In genomic region chr1:225435487-225435886, GRCh38 we compare ENCODE assay signal across 14 cellular contexts. TPM values are rescaled to one million over a fixed set of nuclear protein-coding genes. Genes with fewer than 3 reads are reported as not detected.
DNase-seq lines count a peak whose midpoint lies in the region; ATAC-seq and TF ChIP-seq lines count a peak whose summit lies in the region.
"Had no signal": no experiment of that assay in that cellular context is flagged by ENCODE, and none has a peak within 500 bp of the region (broad histone marks: within the 10 kb centered on the region; RNA-seq: fewer than 3 reads in every experiment).

No MANE protein-coding gene starts in this region.

- no peak overlapping the region for H3K4me3 Mint-ChIP-seq in activated naive CD4-positive, alpha-beta T cell treated with anti-CD3 and anti-CD28 coated beads for 36 hours
- H3K4me3 Mint-ChIP-seq in stimulated activated naive B cell treated with anti-CD40 and anti-IgM and Interleukin-4, amounts not matched to agents 10 μg/mL and 1 μg/mL and 100 μg/mL, for 72 hours = peak overlapping the region; percentile 49 to 75
- H3K4me3 Mint-ChIP-seq in type B pancreatic cell = no peak overlapping the region
- H3K4me3 Mint-ChIP-seq in activated CD8-positive, alpha-beta T cell treated with anti-CD3 and anti-CD28 coated beads for 36 hours = no peak overlapping the region
- H3K4me3 Mint-ChIP-seq: T-cell had no signal

- peaks cover 4% of the 10 kb centered on the region for H3K4me1 Mint-ChIP-seq in activated naive CD4-positive, alpha-beta T cell treated with anti-CD3 and anti-CD28 coated beads for 36 hours (ENCODE audit: low read depth)
- peaks cover 25 to 50% of the 10 kb centered on the region in 2 donors for H3K4me1 Mint-ChIP-seq in stimulated activated naive B cell treated with anti-CD40 and anti-IgM and Interleukin-4, amounts not matched to agents 10 μg/mL and 1 μg/mL and 100 μg/mL, for 72 hours
- peaks cover 4% of the 10 kb centered on the region for H3K4me1 Mint-ChIP-seq in type B pancreatic cell (ENCODE audit: unreplicated experiment)
- peaks cover 4% of the 10 kb centered on the region for H3K4me1 Mint-ChIP-seq in activated CD8-positive, alpha-beta T cell treated with anti-CD3 and anti-CD28 coated beads for 36 hours (ENCODE audit: low read depth)

- intact Hi-C loops in activated naive CD4-positive, alpha-beta T cell treated with anti-CD3 and anti-CD28 coated beads for 36 hours (cut with micrococcal nuclease) = no loop called here
- intact Hi-C loops in activated CD8-positive, alpha-beta T cell treated with anti-CD3 and anti-CD28 coated beads for 36 hours (cut with micrococcal nuclease) = no loop called here

- POLR2A ChIA-PET in activated CD8-positive, alpha-beta T cell treated with anti-CD3 and anti-CD28 coated beads for 36 hours (lab: Charles Lee) = no interaction called here

- no peak for TF ChIP-seq CTCF in type B pancreatic cell (conservative IDR thresholded peaks at IDR 0.05)
- no peak for TF ChIP-seq CTCF in activated CD8-positive, alpha-beta T cell treated with anti-CD3 and anti-CD28 coated beads for 36 hours (IDR thresholded peaks at IDR 0.05)

- peak; percentile 23 for ATAC-seq in GM21825 (IDR thresholded peaks at IDR 0.05; ENCODE audit: unreplicated experiment)
- ATAC-seq in HG03442 (IDR thresholded peaks at IDR 0.05; ENCODE audit: unreplicated experiment) = peak; percentile 18
- no peak for ATAC-seq in stimulated activated naive B cell treated with anti-CD40 and anti-IgM and Interleukin-4, amounts not matched to agents 10 μg/mL and 1 μg/mL and 100 μg/mL, for 72 hours (replicated peaks)
- ATAC-seq in activated CD8-positive, alpha-beta T cell treated with anti-CD3 and anti-CD28 coated beads for 36 hours = no peak
- ATAC-seq: T-cell had no signal

- no peaks in the 10 kb centered on the region for H3K9me3 Mint-ChIP-seq in activated naive CD4-positive, alpha-beta T cell treated with anti-CD3 and anti-CD28 coated beads for 36 hours
- no peaks in the 10 kb centered on the region for H3K9me3 Mint-ChIP-seq in stimulated activated naive B cell treated with anti-CD40 and anti-IgM and Interleukin-4, amounts not matched to agents 10 μg/mL and 1 μg/mL and 100 μg/mL, for 72 hours
- H3K9me3 Mint-ChIP-seq in type B pancreatic cell = no peaks in the 10 kb centered on the region
- H3K9me3 Mint-ChIP-seq in activated CD8-positive, alpha-beta T cell treated with anti-CD3 and anti-CD28 coated beads for 36 hours = peaks cover 2% of the 10 kb centered on the region
- H3K9me3 Mint-ChIP-seq: T-cell had no signal

- no peaks in the 10 kb centered on the region for H3K27me3 Mint-ChIP-seq in activated naive CD4-positive, alpha-beta T cell treated with anti-CD3 and anti-CD28 coated beads for 36 hours (ENCODE audit: low read depth)
- no peaks in the 10 kb centered on the region for H3K27me3 Mint-ChIP-seq in stimulated activated naive B cell treated with anti-CD40 and anti-IgM and Interleukin-4, amounts not matched to agents 10 μg/mL and 1 μg/mL and 100 μg/mL, for 72 hours
- no peaks in the 10 kb centered on the region for H3K27me3 Mint-ChIP-seq in type B pancreatic cell
- no peaks in the 10 kb centered on the region for H3K27me3 Mint-ChIP-seq in activated CD8-positive, alpha-beta T cell treated with anti-CD3 and anti-CD28 coated beads for 36 hours
- H3K27me3 Mint-ChIP-seq: T-cell had no signal

- no peaks in the 10 kb centered on the region for H3K36me3 Mint-ChIP-seq in activated naive CD4-positive, alpha-beta T cell treated with anti-CD3 and anti-CD28 coated beads for 36 hours (ENCODE audit: low read depth)
- H3K36me3 Mint-ChIP-seq in stimulated activated naive B cell treated with anti-CD40 and anti-IgM and Interleukin-4, amounts not matched to agents 10 μg/mL and 1 μg/mL and 100 μg/mL, for 72 hours = peaks cover 0 to 3% of the 10 kb centered on the region in 2 donors
- no peaks in the 10 kb centered on the region for H3K36me3 Mint-ChIP-seq in type B pancreatic cell
- H3K36me3 Mint-ChIP-seq in activated CD8-positive, alpha-beta T cell treated with anti-CD3 and anti-CD28 coated beads for 36 hours (ENCODE audit: low read depth) = no peaks in the 10 kb centered on the region
- H3K36me3 Mint-ChIP-seq: T-cell had no signal

- CTCF ChIA-PET in activated naive CD4-positive, alpha-beta T cell treated with anti-CD3 and anti-CD28 coated beads for 36 hours (lab: Charles Lee) = no interaction called here
- CTCF ChIA-PET in activated CD8-positive, alpha-beta T cell treated with anti-CD3 and anti-CD28 coated beads for 36 hours (lab: Charles Lee) = no interaction called here

- DNase-seq in activated naive CD4-positive, alpha-beta T cell treated with anti-CD3 and anti-CD28 coated beads for 36 hours = no peak
- no peak for DNase-seq in activated naive CD4-positive, alpha-beta T cell treated with Interleukin-2 at 50 U/mL for 16 hours
- no peak for DNase-seq in stimulated activated naive B cell treated with anti-CD40 and anti-IgM and Interleukin-4, amounts not matched to agents 10 μg/mL and 1 μg/mL and 100 μg/mL, for 72 hours
- DNase-seq in NCI-H69 (lab: John Stamatoyannopoulos, UW) (no peak), type B pancreatic cell (ENCODE audit: extremely low spot score, unreplicated experiment) (no peak)
- DNase-seq in activated CD8-positive, alpha-beta T cell treated with anti-CD3 and anti-CD28 coated beads for 36 hours = no peak
- DNase-seq: GF-D8, mammary epithelial cell, MG63, NCI-H2171, T-cell, trophoblast cell had no signal

- H3K27ac Mint-ChIP-seq in activated naive CD4-positive, alpha-beta T cell treated with anti-CD3 and anti-CD28 coated beads for 36 hours = peak overlapping the region; percentile 0
- H3K27ac Mint-ChIP-seq in stimulated activated naive B cell treated with anti-CD40 and anti-IgM and Interleukin-4, amounts not matched to agents 10 μg/mL and 1 μg/mL and 100 μg/mL, for 72 hours = peak overlapping the region; percentile 88
- no peak overlapping the region for H3K27ac Mint-ChIP-seq in type B pancreatic cell
- no peak overlapping the region for H3K27ac Mint-ChIP-seq in activated CD8-positive, alpha-beta T cell treated with anti-CD3 and anti-CD28 coated beads for 36 hours
- H3K27ac Mint-ChIP-seq: T-cell had no signal

RNA-seq across cellular contexts. Expression of gene LBR, which starts 7.6 kb away (rescaled TPM):
- 100 to 1,000 TPM; 132 to 138 TPM for total RNA-seq in activated naive CD4-positive, alpha-beta T cell treated with anti-CD3 and anti-CD28 coated beads for 36 hours
- 59.9 and 94.6 TPM in 2 replicates for total RNA-seq in type B pancreatic cell (ENCODE audit: low replicate concordance)
- 100 to 1,000 TPM; 145 to 156 TPM for total RNA-seq in activated CD8-positive, alpha-beta T cell treated with anti-CD3 and anti-CD28 coated beads for 36 hours

Comparison
In these comparisons a context has a peak if more than half of its experiments do, and no peak if none do; other contexts are left out.
1. H3K27ac Mint-ChIP-seq: peak in activated naive CD4-positive, alpha-beta T cell treated with anti-CD3 and anti-CD28 coated beads for 36 hours (single experiment) and stimulated activated naive B cell treated with anti-CD40 and anti-IgM and Interleukin-4, amounts not matched to agents 10 μg/mL and 1 μg/mL and 100 μg/mL, for 72 hours (single experiment); none in type B pancreatic cell (single experiment) and activated CD8-positive, alpha-beta T cell treated with anti-CD3 and anti-CD28 coated beads for 36 hours (single experiment).
2. H3K4me3 Mint-ChIP-seq: peak in stimulated activated naive B cell treated with anti-CD40 and anti-IgM and Interleukin-4, amounts not matched to agents 10 μg/mL and 1 μg/mL and 100 μg/mL, for 72 hours (2 of 2); none in activated naive CD4-positive, alpha-beta T cell treated with anti-CD3 and anti-CD28 coated beads for 36 hours (single experiment), type B pancreatic cell (single experiment) and activated CD8-positive, alpha-beta T cell treated with anti-CD3 and anti-CD28 coated beads for 36 hours (single experiment).
3. ATAC-seq: peak in GM21825 (single experiment) and HG03442 (single experiment); none in stimulated activated naive B cell treated with anti-CD40 and anti-IgM and Interleukin-4, amounts not matched to agents 10 μg/mL and 1 μg/mL and 100 μg/mL, for 72 hours (0 of 2) and activated CD8-positive, alpha-beta T cell treated with anti-CD3 and anti-CD28 coated beads for 36 hours (single experiment).